In genomic region chr14:94162466-94162865, GRCh38 we compare ENCODE assay signal across 23 cellular contexts. TPM values are rescaled to one million over a fixed set of nuclear protein-coding genes. Genes with fewer than 3 reads are reported as not detected.
"Had no signal": no experiment of that assay in that cellular context is flagged by ENCODE, and none has a peak within 500 bp of the region (broad histone marks: within the 10 kb centered on the region; RNA-seq: fewer than 3 reads in every experiment).

No MANE protein-coding gene starts in this region.

- H3K27ac ChIP-seq: uterus had no signal

- H3K27me3 ChIP-seq: uterus had no signal

- H3K9me3 Mint-ChIP-seq: activated B cell treated with CpG ODN at 0.5 μM for 24 hours; activated naive CD4-positive, alpha-beta T cell treated with anti-CD3 and anti-CD28 coated beads, Interleukin-2, amount 50 U/mL, for 24 hours; effector memory CD8-positive, alpha-beta T cell; immature natural killer cell; naive thymus-derived CD8-positive, alpha-beta T cell; stimulated activated naive B cell treated with anti-CD40 and anti-IgM and Interleukin-4, amounts not matched to agents 10 μg/mL and 1 μg/mL and 100 μg/mL, for 72 hours had no signal

- H3K4me3 Mint-ChIP-seq: activated B cell treated with CpG ODN at 0.5 μM for 24 hours; activated naive CD4-positive, alpha-beta T cell treated with anti-CD3 and anti-CD28 coated beads, Interleukin-2, amount 50 U/mL, for 24 hours; effector memory CD8-positive, alpha-beta T cell; immature natural killer cell; stimulated activated naive B cell treated with anti-CD40 and anti-IgM and Interleukin-4, amounts not matched to agents 10 μg/mL and 1 μg/mL and 100 μg/mL, for 72 hours had no signal

- H3K27ac Mint-ChIP-seq: activated B cell treated with CpG ODN at 0.5 μM for 24 hours; progenitor cell of endocrine pancreas; stimulated activated naive B cell treated with anti-CD40 and anti-IgM and Interleukin-4, amounts not matched to agents 10 μg/mL and 1 μg/mL and 100 μg/mL, for 72 hours had no signal

- H3K27me3 Mint-ChIP-seq: activated naive CD4-positive, alpha-beta T cell treated with anti-CD3 and anti-CD28 coated beads, Interleukin-2, amount 50 U/mL, for 24 hours had no signal

- H3K36me3 Mint-ChIP-seq: activated naive CD4-positive, alpha-beta T cell treated with anti-CD3 and anti-CD28 coated beads, Interleukin-2, amount 50 U/mL, for 24 hours; brain; immature natural killer cell; naive thymus-derived CD8-positive, alpha-beta T cell; stimulated activated naive B cell treated with anti-CD40 and anti-IgM and Interleukin-4, amounts not matched to agents 10 μg/mL and 1 μg/mL and 100 μg/mL, for 72 hours had no signal

- H3K4me3 ChIP-seq: lung, uterus had no signal

- H3K4me1 ChIP-seq: uterus had no signal

- H3K36me3 ChIP-seq: uterus had no signal

- H3K9me3 ChIP-seq: uterus had no signal

- H3K4me1 Mint-ChIP-seq: activated B cell treated with CpG ODN at 0.5 μM for 24 hours; stimulated activated naive B cell treated with anti-CD40 and anti-IgM and Interleukin-4, amounts not matched to agents 10 μg/mL and 1 μg/mL and 100 μg/mL, for 72 hours had no signal

- DNase-seq: activated B cell treated with CpG ODN at 0.5 μM for 24 hours; activated CD4-positive, alpha-beta T cell treated with anti-CD3 and anti-CD28 coated beads for 4 hours; activated T-cell treated with anti-CD3 and anti-CD28 coated beads, Interleukin-2, amount 50 U/mL, for 1 hour; aorta; caudate nucleus; effector memory CD8-positive, alpha-beta T cell; foreskin melanocyte; immature natural killer cell; naive thymus-derived CD8-positive, alpha-beta T cell; retina; stimulated activated CD4-positive, alpha-beta T cell treated with anti-CD3 and anti-CD28 coated beads, Interleukin-2, amount 100 ng/mL, for 48 hours; stimulated activated CD8-positive, alpha-beta memory T cell treated with anti-CD3 and anti-CD28 coated beads, Interleukin-4, amount 100 ng/mL, for 48 hours; stimulated activated naive B cell treated with anti-CD40 and anti-IgM and Interleukin-4, amounts not matched to agents 10 μg/mL and 1 μg/mL and 100 μg/mL, for 72 hours; T1000; trophoblast cell; uterus had no signal

RNA-seq across cellular contexts. Expression of gene PPP4R4, which starts 11.7 kb away (rescaled TPM):
- total RNA-seq: activated B cell treated with CpG ODN at 0.5 μM for 24 hours, dermis blood vessel endothelial cell, endothelial cell of umbilical vein, osteocyte had no signal
